Comparison of ENCODE assay signal across 11 cellular contexts in genomic region chr1:201137579-201138310, GRCh38. TPM values are rescaled to one million over a fixed set of nuclear protein-coding genes. Genes with fewer than 3 reads are reported as not detected.
DNase-seq lines count a peak whose midpoint lies in the region; ATAC-seq, FAIRE-seq and TF ChIP-seq lines count a peak whose summit lies in the region.
"Had no signal": no experiment of that assay in that cellular context is flagged by ENCODE, and none has a peak within 500 bp of the region (broad histone marks: within the 10 kb centered on the region; RNA-seq: fewer than 3 reads in every experiment).

No MANE protein-coding gene starts in this region.

- H3K4me1 Mint-ChIP-seq in astrocyte (ENCODE audit: low read depth, unreplicated experiment): peaks cover 13% of the 10 kb centered on the region
- no peaks in the 10 kb centered on the region for H3K4me1 Mint-ChIP-seq in activated CD4-positive, alpha-beta T cell treated with anti-CD3 and anti-CD28 coated beads, Interleukin-2, amount 10 ng/mL, durations not matched to agents 7 days and 5 days

- no peak overlapping the region for H2AFZ ChIP-seq in astrocyte (ENCODE audit: low read depth, low read length)

- TF ChIP-seq CTCF in astrocyte (IDR thresholded peaks at IDR 0.05; ENCODE audit: insufficient read depth, low read depth, low read length): no peak
- no peak for TF ChIP-seq CTCF in retinal pigment epithelial cell (conservative IDR thresholded peaks at IDR 0.05; ENCODE audit: low read depth, low read length)

- H3K4me2 ChIP-seq in astrocyte (ENCODE audit: low read length): peak overlapping the region; percentile 45

- POLR2A ChIA-PET in activated CD4-positive, alpha-beta T cell treated with anti-CD3 and anti-CD28 coated beads, Interleukin-2, amount 10 ng/mL, durations not matched to agents 7 days and 5 days (lab: Charles Lee): no interaction called here

- peak; percentile 77 for FAIRE-seq in astrocyte (lab: Jason Lieb, UNC)
- FAIRE-seq: TTC549 had no signal

- H4K20me1 ChIP-seq in astrocyte (ENCODE audit: insufficient read depth, low read length): peaks cover 47% of the 10 kb centered on the region

- H3K36me3 Mint-ChIP-seq in astrocyte (ENCODE audit: low read depth, unreplicated experiment): peaks cover 28% of the 10 kb centered on the region
- H3K36me3 Mint-ChIP-seq in activated CD4-positive, alpha-beta T cell treated with anti-CD3 and anti-CD28 coated beads, Interleukin-2, amount 10 ng/mL, durations not matched to agents 7 days and 5 days (ENCODE audit: low read depth): no peaks in the 10 kb centered on the region

- no peaks in the 10 kb centered on the region for H3K9me3 Mint-ChIP-seq in astrocyte (ENCODE audit: unreplicated experiment)
- no peaks in the 10 kb centered on the region for H3K9me3 Mint-ChIP-seq in activated CD4-positive, alpha-beta T cell treated with anti-CD3 and anti-CD28 coated beads, Interleukin-2, amount 10 ng/mL, durations not matched to agents 7 days and 5 days

- no peaks in the 10 kb centered on the region for H3K79me2 ChIP-seq in astrocyte (ENCODE audit: insufficient read depth, low read length)

- H3K4me3 ChIP-seq in astrocyte (ENCODE audit: insufficient read depth, low read depth, low read length) (no peak overlapping the region), retinal pigment epithelial cell (ENCODE audit: low read length) (no peak overlapping the region)

- peak; percentile 64 for DNase-seq in D341Med (ENCODE audit: low spot score)
- peak; percentile 92 for DNase-seq in astrocyte (ENCODE audit: low read depth)
- peak; percentile 74 for DNase-seq in left cardiac atrium
- peak; percentile 85 for DNase-seq in retinal pigment epithelial cell (ENCODE audit: low read depth)
- no peak for DNase-seq in HPDE6-E6E7 (ENCODE audit: extremely low spot score)
- no peak for DNase-seq in DMS 273 (lab: John Stamatoyannopoulos, UW; ENCODE audit: unreplicated experiment)
- DNase-seq in activated CD4-positive, alpha-beta T cell treated with anti-CD3 and anti-CD28 coated beads, Interleukin-2, amount 10 ng/mL, durations not matched to agents 7 days and 5 days: no peak
- DNase-seq: NCI-H1105 treated with DMSO at 0.1 percent for 48 hours had no signal

- no peak overlapping the region for H3K4me3 Mint-ChIP-seq in astrocyte (ENCODE audit: unreplicated experiment)
- no peak overlapping the region for H3K4me3 Mint-ChIP-seq in activated CD4-positive, alpha-beta T cell treated with anti-CD3 and anti-CD28 coated beads, Interleukin-2, amount 10 ng/mL, durations not matched to agents 7 days and 5 days

- peaks cover 14% of the 10 kb centered on the region for H3K36me3 ChIP-seq in astrocyte (ENCODE audit: insufficient read depth, low read length)

- peak overlapping the region; percentile 46 for H3K27ac ChIP-seq in astrocyte (ENCODE audit: low read depth, low read length)

- CTCF ChIA-PET in activated CD4-positive, alpha-beta T cell treated with anti-CD3 and anti-CD28 coated beads, Interleukin-2, amount 10 ng/mL, durations not matched to agents 7 days and 5 days (lab: Charles Lee): interaction anchor here (1.3 to 1.4 kb wide), 3 partner anchors 9 to 19 kb away, joined by 3 to 5 read pairs (median 3); partner anchors contain the start of gene TMEM9

- H3K4me1 ChIP-seq in astrocyte (ENCODE audit: insufficient read depth, low read length): peaks cover 20% of the 10 kb centered on the region

- H3K27me3 Mint-ChIP-seq in astrocyte (ENCODE audit: low read depth, unreplicated experiment): no peaks in the 10 kb centered on the region
- no peaks in the 10 kb centered on the region for H3K27me3 Mint-ChIP-seq in activated CD4-positive, alpha-beta T cell treated with anti-CD3 and anti-CD28 coated beads, Interleukin-2, amount 10 ng/mL, durations not matched to agents 7 days and 5 days

- intact Hi-C loops in left cardiac atrium (cut with DNase I): no loop called here

- H3K27ac Mint-ChIP-seq in astrocyte (ENCODE audit: unreplicated experiment): peak overlapping the region; percentile 14
- no peak overlapping the region for H3K27ac Mint-ChIP-seq in activated CD4-positive, alpha-beta T cell treated with anti-CD3 and anti-CD28 coated beads, Interleukin-2, amount 10 ng/mL, durations not matched to agents 7 days and 5 days

- no peaks in the 10 kb centered on the region for H3K27me3 ChIP-seq in astrocyte (ENCODE audit: insufficient read depth, low read length)

- H3K9ac ChIP-seq in astrocyte (ENCODE audit: low read length): peak overlapping the region; percentile 12

- peak; percentile 72 to 75 for ATAC-seq in left cardiac atrium
- ATAC-seq in HG02642 (IDR thresholded peaks at IDR 0.05; ENCODE audit: poor library complexity, unreplicated experiment): no peak

- H3K9me3 ChIP-seq in astrocyte (ENCODE audit: insufficient read depth, low read depth, low read length): no peaks in the 10 kb centered on the region

RNA-seq across cellular contexts. Expression of gene ASCL5, which starts 10.8 kb away (rescaled TPM):
- total RNA-seq in astrocyte (not detected in 2 replicates), left cardiac atrium (not detected)
- total RNA-seq in activated CD4-positive, alpha-beta T cell treated with anti-CD3 and anti-CD28 coated beads, Interleukin-2, amount 10 ng/mL, durations not matched to agents 7 days and 5 days: not detected
- total RNA-seq: urinary bladder had no signal

RNA-seq across cellular contexts. Expression of gene TMEM9, which starts 16.5 kb away (rescaled TPM):
- total RNA-seq in astrocyte (87.8 and 88.1 TPM in 2 replicates), left cardiac atrium (10 to 100 TPM; 34.9 to 35.7 TPM)
- total RNA-seq in activated CD4-positive, alpha-beta T cell treated with anti-CD3 and anti-CD28 coated beads, Interleukin-2, amount 10 ng/mL, durations not matched to agents 7 days and 5 days: 10 to 100 TPM; 15.2 to 17.2 TPM

RNA-seq across cellular contexts. Expression of gene CACNA1S, which starts 25.5 kb away (rescaled TPM):
- not detected in 2 replicates for total RNA-seq in astrocyte
- not detected for total RNA-seq in left cardiac atrium
- not detected for total RNA-seq in activated CD4-positive, alpha-beta T cell treated with anti-CD3 and anti-CD28 coated beads, Interleukin-2, amount 10 ng/mL, durations not matched to agents 7 days and 5 days

RNA-seq across cellular contexts. Expression of gene IGFN1, which starts 52.9 kb away (rescaled TPM):
- total RNA-seq in astrocyte (0.02 TPM in 1 of 2 replicates, not detected in the other), left cardiac atrium (under 1 TPM in 1 of 2 donors, not detected in 1; 0.05 TPM)
- not detected for total RNA-seq in activated CD4-positive, alpha-beta T cell treated with anti-CD3 and anti-CD28 coated beads, Interleukin-2, amount 10 ng/mL, durations not matched to agents 7 days and 5 days

Comparison
In these comparisons a context has a peak if more than half of its experiments do, and no peak if none do; other contexts are left out.
1. DNase-seq: peak in D341Med (single experiment), astrocyte (single experiment), left cardiac atrium (single experiment) and retinal pigment epithelial cell (single experiment); none in HPDE6-E6E7 (single experiment), DMS 273 (single experiment) and activated CD4-positive, alpha-beta T cell treated with anti-CD3 and anti-CD28 coated beads, Interleukin-2, amount 10 ng/mL, durations not matched to agents 7 days and 5 days (single experiment).